In genomic region chr1:188365874-188366273, GRCh38 we compare ENCODE assay signal across 18 cellular contexts.
"Had no signal": no experiment of that assay in that cellular context is flagged by ENCODE, and none has a peak within 500 bp of the region (broad histone marks: within the 10 kb centered on the region; RNA-seq: fewer than 3 reads in every experiment).

No MANE protein-coding gene starts in this region.

- DNase-seq: activated B cell treated with CpG ODN at 0.5 μM for 24 hours; activated CD4-positive, alpha-beta T cell treated with anti-CD3 and anti-CD28 coated beads for 48 hours; activated CD8-positive, alpha-beta T cell treated with anti-CD3 and anti-CD28 coated beads for 36 hours; activated effector memory CD4-positive, alpha-beta T cell treated with Interleukin-2 at 50 U/mL for 16 hours; activated T-cell treated with anti-CD3 and anti-CD28 coated beads, Interleukin-2, amount 50 U/mL, for 4 hours; adrenal gland; caudate nucleus; effector CD8-positive, alpha-beta T cell; foreskin melanocyte; head of caudate nucleus; immature natural killer cell; occipital lobe; stimulated activated CD4-positive, alpha-beta T cell treated with anti-CD3 and anti-CD28 coated beads, Interleukin-1b, Interleukin-23, amount 100 ng/mL, for 48 hours; stomach had no signal

- H3K4me1 ChIP-seq: adrenal gland, stomach had no signal

- H3K4me1 Mint-ChIP-seq: activated B cell treated with CpG ODN at 0.5 μM for 24 hours; activated naive CD4-positive, alpha-beta T cell treated with anti-CD3 and anti-CD28 coated beads, Interleukin-2, amount 50 U/mL, for 24 hours; immature natural killer cell had no signal

- H3K4me3 ChIP-seq: adrenal gland, coronary artery, stomach, thoracic aorta had no signal

- H3K27me3 ChIP-seq: adrenal gland, stomach had no signal

- H3K27ac Mint-ChIP-seq: activated B cell treated with CpG ODN at 0.5 μM for 24 hours; activated CD8-positive, alpha-beta T cell treated with anti-CD3 and anti-CD28 coated beads for 36 hours; activated naive CD4-positive, alpha-beta T cell treated with anti-CD3 and anti-CD28 coated beads, Interleukin-2, amount 50 U/mL, for 24 hours; immature natural killer cell; nephron had no signal

- H3K27ac ChIP-seq: adrenal gland, coronary artery, stomach, thoracic aorta had no signal

- H3K36me3 ChIP-seq: adrenal gland, stomach, thoracic aorta had no signal

- ATAC-seq: activated CD8-positive, alpha-beta T cell treated with anti-CD3 and anti-CD28 coated beads for 36 hours; activated T-cell treated with anti-CD3 and anti-CD28 coated beads, Interleukin-2, amount 50 U/mL, for 4 hours had no signal

- H3K9me3 Mint-ChIP-seq: activated B cell treated with CpG ODN at 0.5 μM for 24 hours; activated CD8-positive, alpha-beta T cell treated with anti-CD3 and anti-CD28 coated beads for 36 hours; nephron had no signal

- H3K36me3 Mint-ChIP-seq: activated naive CD4-positive, alpha-beta T cell treated with anti-CD3 and anti-CD28 coated beads, Interleukin-2, amount 50 U/mL, for 24 hours; immature natural killer cell had no signal

- H3K9me3 ChIP-seq: adrenal gland, thoracic aorta had no signal

- H3K4me3 Mint-ChIP-seq: activated B cell treated with CpG ODN at 0.5 μM for 24 hours; activated CD8-positive, alpha-beta T cell treated with anti-CD3 and anti-CD28 coated beads for 36 hours; activated naive CD4-positive, alpha-beta T cell treated with anti-CD3 and anti-CD28 coated beads, Interleukin-2, amount 50 U/mL, for 24 hours; activated T-cell treated with anti-CD3 and anti-CD28 coated beads, Interleukin-2, amount 50 U/mL, for 4 hours; immature natural killer cell; nephron had no signal

- H3K27me3 Mint-ChIP-seq: activated B cell treated with CpG ODN at 0.5 μM for 24 hours; activated CD8-positive, alpha-beta T cell treated with anti-CD3 and anti-CD28 coated beads for 36 hours; activated naive CD4-positive, alpha-beta T cell treated with anti-CD3 and anti-CD28 coated beads, Interleukin-2, amount 50 U/mL, for 24 hours had no signal
